ENCODE assay signal across 3 cellular contexts in the genomic region with DNA sequence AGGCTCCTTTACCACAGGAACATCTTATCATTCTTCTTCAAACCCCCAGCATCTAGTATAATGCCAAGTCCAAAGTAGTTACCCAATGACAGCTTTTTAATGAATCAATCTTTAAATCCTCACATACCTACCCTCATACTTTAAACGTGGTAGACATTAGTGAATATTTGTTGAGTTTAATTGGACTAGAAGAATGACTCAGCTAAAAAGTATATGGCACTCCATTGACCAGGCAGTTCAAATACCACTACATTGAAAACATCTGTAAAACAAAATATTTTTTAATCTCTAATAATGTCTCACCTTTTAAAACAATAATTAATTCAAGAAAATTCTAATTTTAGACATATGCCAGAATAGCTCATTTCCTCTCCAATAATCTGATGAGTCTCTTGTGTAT.
TF ChIP-seq lines count a peak whose summit lies in the region.

No MANE protein-coding gene starts in this region.

TF ChIP-seq in HepG2, 621 proteins besides CTCF, POLR2A, EP300 and RAD21:
- TF ChIP-seq MATR3 (CRISPR knock-in tag; IDR thresholded peaks at IDR 0.05) (no peak), NFE2L2 (IDR thresholded peaks at IDR 0.05; ENCODE audit: low read length) (peak; percentile 91), MAFK (conservative IDR thresholded peaks at IDR 0.05 in 1 of 2, IDR thresholded peaks at IDR 0.05 in 1 of 2; ENCODE audit: low read length in 2 of 2) (peak in 1 of 2 experiments; percentile 37; a peak in 1 of 4 replicates), YY1 (IDR thresholded peaks at IDR 0.05; ENCODE audit: insufficient read depth, insufficient replicate concordance, low read depth, low read length) (no peak), ZNF7 (CRISPR knock-in tag; IDR thresholded peaks at IDR 0.05) (no peak), ZNF292 (CRISPR knock-in tag; IDR thresholded peaks at IDR 0.05; ENCODE audit: borderline replicate concordance, low read depth) (no peak)
TF ChIP-seq in HepG2: peak in this region for 2.

TF ChIP-seq in SK-N-SH treated with all-trans-retinoic acid at 6 μM for 48 hours, 23 proteins besides CTCF, POLR2A, EP300 and RAD21:
- TF ChIP-seq, protein P1, sequence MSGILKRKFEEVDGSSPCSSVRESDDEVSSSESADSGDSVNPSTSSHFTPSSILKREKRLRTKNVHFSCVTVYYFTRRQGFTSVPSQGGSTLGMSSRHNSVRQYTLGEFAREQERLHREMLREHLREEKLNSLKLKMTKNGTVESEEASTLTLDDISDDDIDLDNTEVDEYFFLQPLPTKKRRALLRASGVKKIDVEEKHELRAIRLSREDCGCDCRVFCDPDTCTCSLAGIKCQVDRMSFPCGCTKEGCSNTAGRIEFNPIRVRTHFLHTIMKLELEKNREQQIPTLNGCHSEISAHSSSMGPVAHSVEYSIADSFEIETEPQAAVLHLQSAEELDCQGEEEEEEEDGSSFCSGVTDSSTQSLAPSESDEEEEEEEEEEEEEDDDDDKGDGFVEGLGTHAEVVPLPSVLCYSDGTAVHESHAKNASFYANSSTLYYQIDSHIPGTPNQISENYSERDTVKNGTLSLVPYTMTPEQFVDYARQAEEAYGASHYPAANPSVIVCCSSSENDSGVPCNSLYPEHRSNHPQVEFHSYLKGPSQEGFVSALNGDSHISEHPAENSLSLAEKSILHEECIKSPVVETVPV (CRISPR knock-in tag; IDR thresholded peaks at IDR 0.05): no peak
- TF ChIP-seq ZC3H10 (CRISPR knock-in tag; IDR thresholded peaks at IDR 0.05) (no peak), BACH2 (CRISPR knock-in tag; IDR thresholded peaks at IDR 0.05; ENCODE audit: borderline replicate concordance) (no peak), SNAI2 (CRISPR knock-in tag; IDR thresholded peaks at IDR 0.05) (no peak), TOX (CRISPR knock-in tag; IDR thresholded peaks at IDR 0.05; ENCODE audit: borderline replicate concordance) (no peak), ZFP3 (CRISPR knock-in tag; IDR thresholded peaks at IDR 0.05) (no peak)
- TF ChIP-seq, protein P2, sequence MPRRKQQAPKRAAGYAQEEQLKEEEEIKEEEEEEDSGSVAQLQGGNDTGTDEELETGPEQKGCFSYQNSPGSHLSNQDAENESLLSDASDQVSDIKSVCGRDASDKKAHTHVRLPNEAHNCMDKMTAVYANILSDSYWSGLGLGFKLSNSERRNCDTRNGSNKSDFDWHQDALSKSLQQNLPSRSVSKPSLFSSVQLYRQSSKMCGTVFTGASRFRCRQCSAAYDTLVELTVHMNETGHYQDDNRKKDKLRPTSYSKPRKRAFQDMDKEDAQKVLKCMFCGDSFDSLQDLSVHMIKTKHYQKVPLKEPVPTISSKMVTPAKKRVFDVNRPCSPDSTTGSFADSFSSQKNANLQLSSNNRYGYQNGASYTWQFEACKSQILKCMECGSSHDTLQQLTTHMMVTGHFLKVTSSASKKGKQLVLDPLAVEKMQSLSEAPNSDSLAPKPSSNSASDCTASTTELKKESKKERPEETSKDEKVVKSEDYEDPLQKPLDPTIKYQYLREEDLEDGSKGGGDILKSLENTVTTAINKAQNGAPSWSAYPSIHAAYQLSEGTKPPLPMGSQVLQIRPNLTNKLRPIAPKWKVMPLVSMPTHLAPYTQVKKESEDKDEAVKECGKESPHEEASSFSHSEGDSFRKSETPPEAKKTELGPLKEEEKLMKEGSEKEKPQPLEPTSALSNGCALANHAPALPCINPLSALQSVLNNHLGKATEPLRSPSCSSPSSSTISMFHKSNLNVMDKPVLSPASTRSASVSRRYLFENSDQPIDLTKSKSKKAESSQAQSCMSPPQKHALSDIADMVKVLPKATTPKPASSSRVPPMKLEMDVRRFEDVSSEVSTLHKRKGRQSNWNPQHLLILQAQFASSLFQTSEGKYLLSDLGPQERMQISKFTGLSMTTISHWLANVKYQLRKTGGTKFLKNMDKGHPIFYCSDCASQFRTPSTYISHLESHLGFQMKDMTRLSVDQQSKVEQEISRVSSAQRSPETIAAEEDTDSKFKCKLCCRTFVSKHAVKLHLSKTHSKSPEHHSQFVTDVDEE (CRISPR knock-in tag; IDR thresholded peaks at IDR 0.05): no peak
- TF ChIP-seq, protein P3, sequence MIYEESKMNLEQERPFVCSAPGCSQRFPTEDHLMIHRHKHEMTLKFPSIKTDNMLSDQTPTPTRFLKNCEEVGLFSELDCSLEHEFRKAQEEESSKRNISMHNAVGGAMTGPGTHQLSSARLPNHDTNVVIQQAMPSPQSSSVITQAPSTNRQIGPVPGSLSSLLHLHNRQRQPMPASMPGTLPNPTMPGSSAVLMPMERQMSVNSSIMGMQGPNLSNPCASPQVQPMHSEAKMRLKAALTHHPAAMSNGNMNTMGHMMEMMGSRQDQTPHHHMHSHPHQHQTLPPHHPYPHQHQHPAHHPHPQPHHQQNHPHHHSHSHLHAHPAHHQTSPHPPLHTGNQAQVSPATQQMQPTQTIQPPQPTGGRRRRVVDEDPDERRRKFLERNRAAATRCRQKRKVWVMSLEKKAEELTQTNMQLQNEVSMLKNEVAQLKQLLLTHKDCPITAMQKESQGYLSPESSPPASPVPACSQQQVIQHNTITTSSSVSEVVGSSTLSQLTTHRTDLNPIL (CRISPR knock-in tag; IDR thresholded peaks at IDR 0.05; ENCODE audit: low read depth): no peak

TF ChIP-seq in H1, 55 proteins besides CTCF, POLR2A, EP300 and RAD21:
- TF ChIP-seq EGR1 (IDR thresholded peaks at IDR 0.05; ENCODE audit: borderline replicate concordance, low read depth, low read length) (no peak), POU5F1 (IDR thresholded peaks at IDR 0.05; ENCODE audit: low read depth, low read length) (no peak), PHF8 (conservative IDR thresholded peaks at IDR 0.05; ENCODE audit: low read depth, low read length) (no peak), SIRT6 (IDR thresholded peaks at IDR 0.05; ENCODE audit: low read length) (no peak), MAFK (IDR thresholded peaks at IDR 0.05; ENCODE audit: low read depth, low read length) (0 out of 2 replicates have a peak, but pooled peaks have one; percentile 4)
